Comparison of ENCODE assay signal across 16 cellular contexts in genomic region chr16:28165549-28166046, GRCh38. TPM values are rescaled to one million over a fixed set of nuclear protein-coding genes. Genes with fewer than 3 reads are reported as not detected.
DNase-seq lines count a peak whose midpoint lies in the region; ATAC-seq and TF ChIP-seq lines count a peak whose summit lies in the region.
"Had no signal": no experiment of that assay in that cellular context is flagged by ENCODE, and none has a peak within 500 bp of the region (broad histone marks: within the 10 kb centered on the region; RNA-seq: fewer than 3 reads in every experiment).

No MANE protein-coding gene starts in this region.

- POLR2A ChIA-PET in A673 (lab: Charles Lee; ENCODE audit: low non-redundant PET), result no interaction called here
- POLR2A ChIA-PET in CD4-positive, alpha-beta T cell (lab: Charles Lee), result interaction anchor here (0.9 to 2.9 kb wide), 5 partner anchors 13 to 25 kb away, joined by 3 to 10 read pairs (median 4); no protein-coding TSS in a partner anchor
- POLR2A ChIA-PET in WTC11 (lab: Charles Lee), result no interaction called here

- BruUV-seq in A673 (replicated peaks; lab: Mats Ljungman, UMichigan), result no TSS peak

- intact Hi-C loops in A673 (cut with micrococcal nuclease; ENCODE audit: unreplicated experiment), result no loop called here
- intact Hi-C loops in CD4-positive, alpha-beta T cell (cut with DNase I, micrococcal nuclease), result loop anchor here in 1 of 2 experiments (2.0 kb wide), 1 partner anchor 13 kb away; no protein-coding TSS in a partner anchor
- intact Hi-C loops in Right ventricle myocardium superior (cut with DNase I), result no loop called here

- DNase-seq in A673 (ENCODE audit: low spot score) (no peak), WTC11 (ENCODE audit: low spot score) (no peak), glutamatergic neuron (no peak), HT-29 (ENCODE audit: low spot score) (no peak), LoVo (ENCODE audit: low spot score) (no peak), Right ventricle myocardium superior (no peak), NCI-H82 (lab: John Stamatoyannopoulos, UW) (no peak)
- DNase-seq in CD4-positive, alpha-beta T cell, result no peak
- DNase-seq: activated CD4-positive, alpha-beta T cell treated with anti-CD3 and anti-CD28 coated beads, Interleukin-2, amount 50 U/mL, for 4 hours; BE2C; cerebellar nuclear complex; H7; islet precursor cell; NCI-H1930; NCI-H526; psoas muscle had no signal

- peaks cover 95% of the 10 kb centered on the region for H3K36me3 Mint-ChIP-seq in CD4-positive, alpha-beta T cell (ENCODE audit: low read depth)
- H3K36me3 Mint-ChIP-seq in WTC11 (peaks cover 42% of the 10 kb centered on the region), glutamatergic neuron (ENCODE audit: unreplicated experiment) (no peaks in the 10 kb centered on the region)

- ATAC-seq in CD4-positive, alpha-beta T cell (ENCODE audit: poor library complexity), result no peak
- no peak for ATAC-seq in WTC11
- no peak for ATAC-seq in Right ventricle myocardium superior (ENCODE audit: poor library complexity)
- ATAC-seq: psoas muscle had no signal

- TF ChIP-seq CTCF in A673 (conservative IDR thresholded peaks at IDR 0.05; ENCODE audit: low read depth, low read length) (no peak), WTC11 (IDR thresholded peaks at IDR 0.05) (no peak), glutamatergic neuron (IDR thresholded peaks at IDR 0.05; ENCODE audit: partially characterized antibody, unreplicated experiment) (no peak)
- no peak for TF ChIP-seq CTCF in CD4-positive, alpha-beta T cell (IDR thresholded peaks at IDR 0.05)

- H3K27me3 Mint-ChIP-seq in CD4-positive, alpha-beta T cell, result no peaks in the 10 kb centered on the region
- no peaks in the 10 kb centered on the region for H3K27me3 Mint-ChIP-seq in WTC11 (ENCODE audit: low read depth)
- peaks cover 4% of the 10 kb centered on the region for H3K27me3 Mint-ChIP-seq in glutamatergic neuron (ENCODE audit: unreplicated experiment)

- peaks cover 47% of the 10 kb centered on the region for H3K4me1 ChIP-seq in A673 (ENCODE audit: insufficient read depth, low read length, poor library complexity, severe bottlenecking)
- H3K4me1 ChIP-seq: BE2C had no signal

- H3K27ac Mint-ChIP-seq in CD4-positive, alpha-beta T cell, result peak overlapping the region; percentile 87
- H3K27ac Mint-ChIP-seq in WTC11, result peak overlapping the region; percentile 47
- H3K27ac Mint-ChIP-seq in glutamatergic neuron (ENCODE audit: unreplicated experiment), result peak overlapping the region; percentile 22

- H3K9me3 Mint-ChIP-seq in CD4-positive, alpha-beta T cell, result no peaks in the 10 kb centered on the region
- H3K9me3 Mint-ChIP-seq in WTC11, result no peaks in the 10 kb centered on the region
- H3K9me3 Mint-ChIP-seq in glutamatergic neuron (ENCODE audit: unreplicated experiment), result peaks cover 3% of the 10 kb centered on the region

- peak overlapping the region; percentile 16 for H3K4me3 Mint-ChIP-seq in CD4-positive, alpha-beta T cell
- H3K4me3 Mint-ChIP-seq in WTC11 (no peak overlapping the region), glutamatergic neuron (ENCODE audit: unreplicated experiment) (no peak overlapping the region)

- no peak overlapping the region for H3K4me3 ChIP-seq in A673 (ENCODE audit: low read depth, low read length, poor library complexity, severe bottlenecking)
- H3K4me3 ChIP-seq: psoas muscle had no signal

- H3K27me3 ChIP-seq in A673 (replicated peaks; ENCODE audit: insufficient read depth, low read depth, low read length, poor library complexity), result no peaks in the 10 kb centered on the region
- no peaks in the 10 kb centered on the region for H3K27me3 ChIP-seq in CD4-positive, alpha-beta T cell (ENCODE audit: control insufficient read depth, insufficient read depth, low read length)
- H3K27me3 ChIP-seq: BE2C had no signal

- H3K4me1 Mint-ChIP-seq in CD4-positive, alpha-beta T cell (ENCODE audit: low read depth), result peaks cover 94% of the 10 kb centered on the region
- H3K4me1 Mint-ChIP-seq in WTC11 (peaks cover 22% of the 10 kb centered on the region), glutamatergic neuron (ENCODE audit: low read depth, unreplicated experiment) (no peaks in the 10 kb centered on the region)

- H3K36me3 ChIP-seq in A673 (ENCODE audit: insufficient read depth, low read length, poor library complexity, severe bottlenecking), result peaks cover 34% of the 10 kb centered on the region

- CTCF ChIA-PET in A673 (lab: Charles Lee), result interaction anchor here (0.5 kb wide), 1 partner anchor 10 kb away, joined by 3 read pairs; no protein-coding TSS in a partner anchor
- CTCF ChIA-PET in CD4-positive, alpha-beta T cell (lab: Charles Lee), result interaction anchor here (3.9 kb wide), 1 partner anchor 25 kb away, joined by 12 read pairs; no protein-coding TSS in a partner anchor
- CTCF ChIA-PET in WTC11 (lab: Charles Lee), result interaction anchor here (0.6 kb wide), 1 partner anchor 808 kb away, joined by 3 read pairs; no protein-coding TSS in a partner anchor

- peak overlapping the region; percentile 41 for H3K27ac ChIP-seq in A673 (ENCODE audit: low read depth, low read length, poor library complexity, severe bottlenecking)
- peak overlapping the region; percentile 36 for H3K27ac ChIP-seq in CD4-positive, alpha-beta T cell (ENCODE audit: low read depth, low read length)
- H3K27ac ChIP-seq: psoas muscle had no signal

- H3K9me3 ChIP-seq in A673 (ENCODE audit: low read depth, low read length, poor library complexity, severe bottlenecking), result no peaks in the 10 kb centered on the region
- no peaks in the 10 kb centered on the region for H3K9me3 ChIP-seq in CD4-positive, alpha-beta T cell (ENCODE audit: control insufficient read depth, low read length)
- H3K9me3 ChIP-seq: BE2C, psoas muscle had no signal

TF ChIP-seq in WTC11, 78 proteins besides CTCF, POLR2A, EP300 and RAD21:
- no peak for TF ChIP-seq ETV6 (CRISPR knock-in tag; IDR thresholded peaks at IDR 0.05)
- no peak for TF ChIP-seq ZBTB43 (CRISPR knock-in tag; IDR thresholded peaks at IDR 0.05)

RNA-seq across cellular contexts. Expression of gene XPO6, which starts 46.2 kb away (rescaled TPM):
- 155 and 159 TPM in 2 replicates for total RNA-seq in A673 (2021)
- total RNA-seq in CD4-positive, alpha-beta T cell, result 100 to 1,000 TPM; 378 to 390 TPM
- 125 to 160 TPM (median 133 TPM) in 3 replicates for total RNA-seq in WTC11 (2021)
- total RNA-seq in glutamatergic neuron (ENCODE audit: unreplicated experiment), result 232 TPM
- 178 and 193 TPM in 2 replicates for total RNA-seq in HT-29 (2014; rRNA removed; shearing (Covaris generic))
- 25.2 TPM for total RNA-seq in Right ventricle myocardium superior

Comparison
In these comparisons a context has a peak if more than half of its experiments do, and no peak if none do; other contexts are left out.
1. H3K27ac Mint-ChIP-seq: peak in every context shown above with its lines; median percentile 87 in CD4-positive, alpha-beta T cell; 47 in WTC11; 22 in glutamatergic neuron.